ENCODE assay signal across 8 cellular contexts in the genomic region with DNA sequence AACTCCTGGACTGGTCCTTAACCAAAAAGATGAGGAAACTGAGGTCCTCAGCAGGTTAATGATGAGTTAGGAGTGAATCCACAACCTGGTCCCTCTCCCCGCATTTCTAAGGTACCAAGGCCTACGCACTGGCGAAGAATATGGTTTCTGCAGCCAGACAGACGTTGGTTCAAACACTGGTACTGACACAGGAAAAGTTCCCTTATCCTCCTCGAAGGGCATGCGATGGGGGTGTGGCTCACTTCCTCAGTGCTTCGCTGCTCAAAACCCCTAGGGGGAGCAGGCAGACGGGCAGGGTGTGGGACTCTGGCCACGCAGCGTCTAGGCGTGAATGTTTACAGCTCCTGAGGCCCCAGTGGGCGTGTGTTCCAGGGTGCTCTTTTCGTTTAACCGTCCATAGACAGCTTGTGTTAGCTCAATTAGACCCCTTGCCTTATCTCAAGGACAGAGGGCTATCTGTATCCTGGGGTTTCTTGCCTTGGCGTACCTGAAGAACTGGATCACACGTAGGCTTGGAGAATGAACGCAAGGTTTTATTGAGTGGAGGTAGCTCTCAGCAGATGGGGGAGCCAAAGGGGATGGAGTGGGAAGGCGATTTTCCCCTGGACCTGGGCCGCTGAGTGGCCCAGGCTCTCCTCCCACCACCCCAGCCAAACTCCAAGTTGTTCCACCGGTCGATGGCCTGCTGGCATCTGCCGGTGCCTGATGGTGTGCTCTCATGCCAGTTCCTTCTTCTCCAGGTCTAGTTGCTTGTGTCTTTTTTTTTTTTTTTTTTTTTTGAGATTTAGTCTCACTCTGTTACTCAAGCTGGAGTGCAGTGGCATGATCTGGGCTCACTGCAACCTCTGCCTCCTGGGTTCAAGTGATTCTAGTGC. TPM values are rescaled to one million over a fixed set of nuclear protein-coding genes. Genes with fewer than 3 reads are reported as not detected.
DNase-seq lines count a peak whose midpoint lies in the region; ATAC-seq and TF ChIP-seq lines count a peak whose summit lies in the region.

No MANE protein-coding gene starts in this region.

- H3K27me3 Mint-ChIP-seq in activated CD4-positive, alpha-beta memory T cell treated with anti-CD3 and anti-CD28 coated beads for 36 hours: no peaks in the 10 kb centered on the region
- H3K27me3 Mint-ChIP-seq in endodermal cell (ENCODE audit: insufficient read depth): peaks cover 5% of the 10 kb centered on the region
- H3K27me3 Mint-ChIP-seq in natural killer cell treated with Interleukin-12 subunit alpha and Interleukin-12 subunit beta and Interleukin-15 and Interleukin-18, amount 100 ng/mL, for 72 hours: peaks cover under 1 to 3% of the 10 kb centered on the region in 2 donors

- TF ChIP-seq EP300 in suprapubic skin (IDR thresholded peaks at IDR 0.05): no peak

- CTCF ChIA-PET in HEK293 (lab: Yijun Ruan, JAX): interaction anchor here (0.6 to 2.9 kb wide), 16 partner anchors 12 to 618 kb away, joined by 3 to 15 read pairs (median 4); no protein-coding TSS in a partner anchor
- CTCF ChIA-PET in activated CD4-positive, alpha-beta memory T cell treated with anti-CD3 and anti-CD28 coated beads for 36 hours (lab: Charles Lee): interaction anchor here (0.6 to 4.2 kb wide), 25 partner anchors 9 to 288 kb away, joined by 3 to 50 read pairs (median 5); partner anchors contain the start of genes CEBPB and PTPN1

- no peak overlapping the region for H3K9ac ChIP-seq in endodermal cell (ENCODE audit: extremely low read depth, low read length, poor library complexity, severe bottlenecking)

- intact Hi-C loops in activated CD4-positive, alpha-beta memory T cell treated with anti-CD3 and anti-CD28 coated beads for 36 hours (cut with micrococcal nuclease): loop anchor here (10.0 kb wide), 1 partner anchor 364 kb away; the partner anchor contains the start of gene UBE2V1

- no peak overlapping the region for H3K27ac ChIP-seq in HEK293 (ENCODE audit: extremely low read depth, low read depth, low read length)
- H3K27ac ChIP-seq in endodermal cell (ENCODE audit: low read depth, low read length): no peak overlapping the region
- no peak overlapping the region for H3K27ac ChIP-seq in suprapubic skin

- peak; percentile 74 for DNase-seq in ELR (ENCODE audit: low read depth)
- DNase-seq in NCI-H69 (lab: John Stamatoyannopoulos, UW): peak; percentile 62
- DNase-seq in activated CD4-positive, alpha-beta memory T cell treated with anti-CD3 and anti-CD28 coated beads for 36 hours: peak; percentile 89
- DNase-seq in endodermal cell: peak; percentile 90
- peak; percentile 86 for DNase-seq in natural killer cell treated with Interleukin-12 subunit alpha and Interleukin-12 subunit beta and Interleukin-15 and Interleukin-18, amount 100 ng/mL, for 72 hours (ENCODE audit: low spot score)
- DNase-seq in suprapubic skin (ENCODE audit: low spot score in 2 of 2): peak; percentile 75 to 86
- no peak for DNase-seq in OCI-M2 (lab: John Stamatoyannopoulos, UW; ENCODE audit: unreplicated experiment)

- WGBS in endodermal cell (ENCODE audit: insufficient coverage in 1 of 2, insufficient read length in 1 of 2), 2 experiments: 55 to 61% methylated on average over 15 to 22 of the region's 22 CpGs
- 50% methylated on average over 21 of the region's 22 CpGs for WGBS in suprapubic skin

- POLR2A ChIA-PET in HEK293 (lab: Yijun Ruan, JAX): no interaction called here
- POLR2A ChIA-PET in activated CD4-positive, alpha-beta memory T cell treated with anti-CD3 and anti-CD28 coated beads for 36 hours (lab: Charles Lee): interaction anchor here (1.0 kb wide), 1 partner anchor 97 kb away, joined by 4 read pairs; no protein-coding TSS in a partner anchor

- peak; percentile 97 to 98 for ATAC-seq in natural killer cell treated with Interleukin-12 subunit alpha and Interleukin-12 subunit beta and Interleukin-15 and Interleukin-18, amount 100 ng/mL, for 72 hours

- no peaks in the 10 kb centered on the region for H3K4me1 ChIP-seq in HEK293 (ENCODE audit: control insufficient read depth, insufficient read depth, low read length)
- no peaks in the 10 kb centered on the region for H3K4me1 ChIP-seq in endodermal cell (ENCODE audit: control insufficient read depth, insufficient read depth, low read length)
- peaks cover 8% of the 10 kb centered on the region for H3K4me1 ChIP-seq in suprapubic skin

- peak; percentile 50; the same call in 1 of the 2 replicates for TF ChIP-seq CTCF in HEK293 (tag by site-specific recombination; IDR thresholded peaks at IDR 0.05)
- peak; percentile 83 for TF ChIP-seq CTCF in endodermal cell (conservative IDR thresholded peaks at IDR 0.05)
- peak; percentile 25 to 67 for TF ChIP-seq CTCF in suprapubic skin (IDR thresholded peaks at IDR 0.05)

- no peaks in the 10 kb centered on the region for H3K36me3 ChIP-seq in HEK293 (ENCODE audit: control insufficient read depth in 2 of 2, insufficient read depth in 1 of 2, low read length in 2 of 2)
- no peaks in the 10 kb centered on the region for H3K36me3 ChIP-seq in endodermal cell (ENCODE audit: control insufficient read depth, insufficient read depth, low read length)
- no peaks in the 10 kb centered on the region for H3K36me3 ChIP-seq in suprapubic skin

- H3K4me3 Mint-ChIP-seq in activated CD4-positive, alpha-beta memory T cell treated with anti-CD3 and anti-CD28 coated beads for 36 hours: no peak overlapping the region
- H3K4me3 Mint-ChIP-seq in endodermal cell: no peak overlapping the region
- peak overlapping the region; percentile 42 for H3K4me3 Mint-ChIP-seq in natural killer cell treated with Interleukin-12 subunit alpha and Interleukin-12 subunit beta and Interleukin-15 and Interleukin-18, amount 100 ng/mL, for 72 hours

- no peak for TF ChIP-seq POLR2A in suprapubic skin (IDR thresholded peaks at IDR 0.05)

- no peaks in the 10 kb centered on the region for H3K9me3 Mint-ChIP-seq in activated CD4-positive, alpha-beta memory T cell treated with anti-CD3 and anti-CD28 coated beads for 36 hours
- H3K9me3 Mint-ChIP-seq in endodermal cell: no peaks in the 10 kb centered on the region
- H3K9me3 Mint-ChIP-seq in natural killer cell treated with Interleukin-12 subunit alpha and Interleukin-12 subunit beta and Interleukin-15 and Interleukin-18, amount 100 ng/mL, for 72 hours: no peaks in the 10 kb centered on the region

- H3K9me3 ChIP-seq in HEK293 (ENCODE audit: control insufficient read depth, insufficient read depth, low read depth, low read length) (no peaks in the 10 kb centered on the region), endodermal cell (ENCODE audit: control insufficient read depth, low read length) (no peaks in the 10 kb centered on the region), suprapubic skin (no peaks in the 10 kb centered on the region)

- H3K4me3 ChIP-seq in HEK293 (ENCODE audit: low read depth, low read length) (no peak overlapping the region), endodermal cell (ENCODE audit: low read length) (no peak overlapping the region), suprapubic skin (no peak overlapping the region)

- H3K36me3 Mint-ChIP-seq in activated CD4-positive, alpha-beta memory T cell treated with anti-CD3 and anti-CD28 coated beads for 36 hours: no peaks in the 10 kb centered on the region
- H3K36me3 Mint-ChIP-seq in endodermal cell (ENCODE audit: low read depth): no peaks in the 10 kb centered on the region
- H3K36me3 Mint-ChIP-seq in natural killer cell treated with Interleukin-12 subunit alpha and Interleukin-12 subunit beta and Interleukin-15 and Interleukin-18, amount 100 ng/mL, for 72 hours: no peaks in the 10 kb centered on the region

- no peak overlapping the region for H3K27ac Mint-ChIP-seq in activated CD4-positive, alpha-beta memory T cell treated with anti-CD3 and anti-CD28 coated beads for 36 hours
- H3K27ac Mint-ChIP-seq in endodermal cell: no peak overlapping the region
- H3K27ac Mint-ChIP-seq in natural killer cell treated with Interleukin-12 subunit alpha and Interleukin-12 subunit beta and Interleukin-15 and Interleukin-18, amount 100 ng/mL, for 72 hours: no peak overlapping the region

- peaks cover 37% of the 10 kb centered on the region for H3K4me1 Mint-ChIP-seq in activated CD4-positive, alpha-beta memory T cell treated with anti-CD3 and anti-CD28 coated beads for 36 hours (ENCODE audit: low read depth)
- peaks cover 6% of the 10 kb centered on the region for H3K4me1 Mint-ChIP-seq in endodermal cell
- H3K4me1 Mint-ChIP-seq in natural killer cell treated with Interleukin-12 subunit alpha and Interleukin-12 subunit beta and Interleukin-15 and Interleukin-18, amount 100 ng/mL, for 72 hours (ENCODE audit: low read depth in 2 of 2): peaks cover 20 to 22% of the 10 kb centered on the region in 2 donors

- H3K27me3 ChIP-seq in endodermal cell (ENCODE audit: control insufficient read depth, insufficient read depth, low read length, poor library complexity, severe bottlenecking) (no peaks in the 10 kb centered on the region), suprapubic skin (no peaks in the 10 kb centered on the region)

TF ChIP-seq in HEK293, 187 proteins besides CTCF, POLR2A, EP300 and RAD21 (continues in another document):
- TF ChIP-seq ZNF114 (tag by site-specific recombination; IDR thresholded peaks at IDR 0.05): no peak
- peak; percentile 83 for TF ChIP-seq KLF1 (tag by site-specific recombination; IDR thresholded peaks at IDR 0.05)
- 0 out of 2 replicates have a peak, but pooled peaks have one; percentile 33 for TF ChIP-seq ZBTB48 (tag by site-specific recombination; IDR thresholded peaks at IDR 0.05)
- TF ChIP-seq EGR2 (tag by site-specific recombination; IDR thresholded peaks at IDR 0.05; ENCODE audit: low read depth): peak; percentile 78
- no peak for TF ChIP-seq ZBTB21 (tag by site-specific recombination; IDR thresholded peaks at IDR 0.05)
- TF ChIP-seq KLF10 (tag by site-specific recombination; IDR thresholded peaks at IDR 0.05): peak; percentile 71; the same call in 1 of the 2 replicates
- peak; percentile 86 for TF ChIP-seq KLF9 (tag by site-specific recombination; IDR thresholded peaks at IDR 0.05; ENCODE audit: low read depth)
- peak; percentile 76 for TF ChIP-seq ZFHX2 (tag by site-specific recombination; conservative IDR thresholded peaks at IDR 0.05)

RNA-seq across cellular contexts. Expression of gene PTPN1, which starts 31.8 kb away (rescaled TPM):
- total RNA-seq in activated CD4-positive, alpha-beta memory T cell treated with anti-CD3 and anti-CD28 coated beads for 36 hours: 10 to 100 TPM; 80.6 to 83.4 TPM
- 10 to 100 TPM; 25.4 to 28.7 TPM for total RNA-seq in endodermal cell
- polyA plus RNA-seq in endodermal cell (2013, experiment 1 of 2): 33.9 TPM
- polyA plus RNA-seq in endodermal cell (2013, experiment 2 of 2): 30.7 TPM
- total RNA-seq in natural killer cell treated with Interleukin-12 subunit alpha and Interleukin-12 subunit beta and Interleukin-15 and Interleukin-18, amount 100 ng/mL, for 72 hours: 100 to 1,000 TPM in 1 of 2 donors, 10 to 100 TPM in 1; 74.3 to 105 TPM
- total RNA-seq in suprapubic skin: 10 to 100 TPM; 33.4 to 40.9 (median 36.2) TPM
